Comparison of ENCODE assay signal across 18 cellular contexts in the genomic region with DNA sequence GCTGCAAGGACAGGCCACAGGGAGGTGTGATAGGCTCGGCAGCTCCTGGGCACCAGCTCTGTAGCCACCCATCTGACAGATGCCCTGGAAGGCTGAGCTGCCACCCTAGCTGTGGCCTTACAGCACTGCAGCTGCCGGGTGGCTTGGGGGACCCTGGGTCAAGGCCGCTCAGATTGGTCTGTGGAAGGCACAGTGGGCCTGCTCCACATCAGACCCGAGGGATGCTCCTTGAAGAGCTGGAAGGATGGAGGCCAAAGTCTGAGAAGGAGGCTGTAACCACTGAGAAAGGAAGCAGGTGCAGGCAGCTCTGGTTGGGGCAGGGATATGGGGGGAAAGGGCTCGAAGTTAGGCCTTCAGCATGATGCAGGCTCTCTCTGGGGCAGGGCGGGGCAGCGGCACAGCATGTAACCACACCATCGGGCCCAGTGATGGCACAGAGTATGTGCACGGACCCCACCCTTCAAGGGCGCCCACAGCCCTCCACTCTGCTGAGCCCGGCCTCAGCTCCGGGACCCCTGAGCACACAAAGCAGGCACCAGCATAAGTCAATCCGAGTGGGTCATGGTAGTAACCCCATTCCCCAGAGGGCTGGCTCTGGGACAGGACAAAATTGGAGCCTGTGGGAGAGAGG.
DNase-seq lines count a peak whose midpoint lies in the region; ATAC-seq and TF ChIP-seq lines count a peak whose summit lies in the region.
"Had no signal": no experiment of that assay in that cellular context is flagged by ENCODE, and none has a peak within 500 bp of the region (broad histone marks: within the 10 kb centered on the region; RNA-seq: fewer than 3 reads in every experiment).

No MANE protein-coding gene starts in this region.

- no peak overlapping the region for H3K9ac ChIP-seq in BLaER1 treated with 17β-estradiol and CSF1 and Interleukin-3, amounts not matched to agents 10 nM and 100 nM

- H3K4me2 ChIP-seq in BLaER1 treated with 17β-estradiol and CSF1 and Interleukin-3, amounts not matched to agents 10 nM and 100 nM = peak overlapping the region in 8 of 11 experiments; percentile 5 to 48 (median 20); a peak in 12 of 22 replicates

- H3K27me3 ChIP-seq in BLaER1 treated with 17β-estradiol and CSF1 and Interleukin-3, amounts not matched to agents 10 nM and 100 nM = no peaks in the 10 kb centered on the region
- peaks cover 0 to 3% (median 0%) of the 10 kb centered on the region in 3 donors for H3K27me3 ChIP-seq in sigmoid colon
- H3K27me3 ChIP-seq in HAP-1 (ENCODE audit: low read depth) = no peaks in the 10 kb centered on the region

- no peaks in the 10 kb centered on the region for H3K36me3 ChIP-seq in BLaER1 treated with 17β-estradiol and CSF1 and Interleukin-3, amounts not matched to agents 10 nM and 100 nM
- no peaks in the 10 kb centered on the region for H3K36me3 ChIP-seq in sigmoid colon
- no peaks in the 10 kb centered on the region for H3K36me3 ChIP-seq in HAP-1 (replicated peaks)

- H3K9me3 ChIP-seq in BLaER1 treated with 17β-estradiol and CSF1 and Interleukin-3, amounts not matched to agents 10 nM and 100 nM (replicated peaks in 1 of 11) = peaks cover 21 to 28% (median 24%) of the 10 kb centered on the region in 11 experiments
- H3K9me3 ChIP-seq in sigmoid colon (no peaks in the 10 kb centered on the region), HAP-1 (no peaks in the 10 kb centered on the region)

- no peaks in the 10 kb centered on the region; a peak in 1 of 22 replicates for H4K20me1 ChIP-seq in BLaER1 treated with 17β-estradiol and CSF1 and Interleukin-3, amounts not matched to agents 10 nM and 100 nM

- peaks cover 0 to 27% (median 18%) of the 10 kb centered on the region in 10 experiments; a peak in 14 of 20 replicates for H3K4me1 ChIP-seq in BLaER1 treated with 17β-estradiol and CSF1 and Interleukin-3, amounts not matched to agents 10 nM and 100 nM
- H3K4me1 ChIP-seq in sigmoid colon = peaks cover 0 to 9% (median 8%) of the 10 kb centered on the region in 4 donors
- no peaks in the 10 kb centered on the region for H3K4me1 ChIP-seq in HAP-1

- no peak overlapping the region for H3K4me3 ChIP-seq in BLaER1 treated with 17β-estradiol and CSF1 and Interleukin-3, amounts not matched to agents 10 nM and 100 nM
- H3K4me3 ChIP-seq in sigmoid colon (no peak overlapping the region), HAP-1 (no peak overlapping the region)
- H3K4me3 ChIP-seq: K562 had no signal

- H3K27ac ChIP-seq in BLaER1 treated with 17β-estradiol and CSF1 and Interleukin-3, amounts not matched to agents 10 nM and 100 nM = no peak overlapping the region
- no peak overlapping the region for H3K27ac ChIP-seq in sigmoid colon

- no peak for ATAC-seq in activated CD4-positive, CD25-positive, alpha-beta regulatory T cell treated with anti-CD3 and anti-CD28 coated beads, Interleukin-2, amount 50 U/mL, for 24 hours
- ATAC-seq in left lobe of liver = no peak
- ATAC-seq: HCT116, K562 had no signal

- intact Hi-C loops in sigmoid colon (cut with DNase I) = no loop called here

- TF ChIP-seq POLR2A in sigmoid colon (IDR thresholded peaks at IDR 0.05) = no peak

- DNase-seq in activated CD4-positive, CD25-positive, alpha-beta regulatory T cell treated with anti-CD3 and anti-CD28 coated beads, Interleukin-2, amount 50 U/mL, for 72 hours = peak; percentile 19
- peak; percentile 26 for DNase-seq in left lobe of liver (ENCODE audit: low spot score)
- DNase-seq in sigmoid colon = peak; percentile 34
- DNase-seq in COLO829 (ENCODE audit: low spot score) = no peak
- DNase-seq in HAP-1 (ENCODE audit: low spot score in 2 of 2) = no peak
- DNase-seq in stimulated activated CD4-positive, alpha-beta T cell treated with anti-CD3 and anti-CD28 coated beads, Interleukin-2, amount 100 ng/mL, for 48 hours = no peak
- DNase-seq: 8988T; CD8-positive, alpha-beta memory T cell; DMS79 treated with DMSO at 0.1 percent for 48 hours; NCI-H1417; NCI-H2029 treated with DMSO at 0.1 percent for 48 hours; NCI-H2171 treated with DMSO at 0.1 percent for 48 hours; NCI-H748 treated with DMSO at 0.1 percent for 48 hours; RPMI8226 had no signal

- no peak for TF ChIP-seq CTCF in sigmoid colon (IDR thresholded peaks at IDR 0.05)

- 82 to 85% methylated on average over 13 of the region's 13 CpGs for WGBS in sigmoid colon, 2 donors

- no peak for TF ChIP-seq EP300 in sigmoid colon (IDR thresholded peaks at IDR 0.05)

- in situ Hi-C loops in HAP-1 (cut with MboI; ENCODE audit: low sequenced_read_pairs) = no loop called here

Comparison
In these comparisons a context has a peak if more than half of its experiments do, and no peak if none do; other contexts are left out.
1. DNase-seq: peak in activated CD4-positive, CD25-positive, alpha-beta regulatory T cell treated with anti-CD3 and anti-CD28 coated beads, Interleukin-2, amount 50 U/mL, for 72 hours (single experiment), left lobe of liver (single experiment) and sigmoid colon (single experiment); none in COLO829 (single experiment), HAP-1 (0 of 2) and stimulated activated CD4-positive, alpha-beta T cell treated with anti-CD3 and anti-CD28 coated beads, Interleukin-2, amount 100 ng/mL, for 48 hours (0 of 2).